Comparison of ENCODE assay signal across 20 cellular contexts in the genomic region with DNA sequence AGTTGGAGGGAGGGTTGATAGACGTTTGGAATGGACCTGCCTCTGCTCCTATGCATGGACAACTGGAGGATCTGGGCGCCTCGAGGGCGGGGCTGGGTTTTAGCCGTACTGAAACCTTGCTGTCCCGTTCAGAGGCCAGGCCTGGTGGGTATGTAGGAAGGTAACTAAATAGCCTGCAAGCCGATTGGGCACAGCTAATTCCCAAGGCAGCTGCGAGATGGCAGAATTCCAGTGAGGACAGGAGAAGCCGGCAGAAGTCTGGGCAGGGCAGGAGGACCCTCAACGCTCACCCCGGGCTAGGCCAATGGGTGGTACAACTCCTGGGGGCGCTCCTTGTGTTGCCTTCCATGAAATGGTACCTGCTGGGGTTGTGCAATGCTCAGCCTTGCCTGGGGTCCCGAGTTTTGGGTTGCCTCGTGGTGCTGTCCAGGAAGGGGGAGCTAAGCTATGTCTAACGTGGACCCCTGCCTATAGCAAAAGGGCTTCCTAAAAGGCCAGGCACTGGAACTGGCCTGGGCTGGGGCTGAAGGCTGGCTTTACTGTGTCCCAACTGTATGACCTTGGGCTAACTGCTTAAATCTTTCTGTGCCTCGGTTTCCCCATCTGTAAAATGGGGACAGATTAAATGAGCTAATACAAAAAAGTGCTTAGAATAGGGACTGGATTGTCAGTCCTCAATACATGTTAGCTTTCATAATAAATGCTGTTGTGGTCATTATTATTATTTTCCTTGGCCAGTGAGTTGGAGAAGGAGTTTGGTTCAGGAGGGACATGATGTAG.
"Had no signal": no experiment of that assay in that cellular context is flagged by ENCODE, and none has a peak within 500 bp of the region (broad histone marks: within the 10 kb centered on the region; RNA-seq: fewer than 3 reads in every experiment).

No MANE protein-coding gene starts in this region.

- H3K27ac ChIP-seq: SK-N-MC, VCaP had no signal

- H3K4me3 Mint-ChIP-seq: activated CD4-positive, alpha-beta memory T cell treated with anti-CD3 and anti-CD28 coated beads for 36 hours; activated CD4-positive, alpha-beta T cell treated with anti-CD3 and anti-CD28 coated beads, Interleukin-2, amount 10 ng/mL, durations not matched to agents 7 days and 5 days; activated naive CD4-positive, alpha-beta T cell treated with anti-CD3 and anti-CD28 coated beads, Interleukin-2, amount 10 ng/mL, durations not matched to agents 7 days and 5 days; activated naive CD8-positive, alpha-beta T cell treated with anti-CD3 and anti-CD28 coated beads for 36 hours; activated T-cell treated with anti-CD3 and anti-CD28 coated beads, Interleukin-2, amount 50 U/mL, for 4 hours; T-cell had no signal

- H3K36me3 ChIP-seq: MG63 had no signal

- H3K27me3 Mint-ChIP-seq: activated CD4-positive, alpha-beta T cell treated with anti-CD3 and anti-CD28 coated beads, Interleukin-2, amount 10 ng/mL, durations not matched to agents 7 days and 5 days; activated naive CD8-positive, alpha-beta T cell treated with anti-CD3 and anti-CD28 coated beads for 36 hours had no signal

- H3K36me3 Mint-ChIP-seq: activated CD4-positive, alpha-beta memory T cell treated with anti-CD3 and anti-CD28 coated beads for 36 hours; activated naive CD4-positive, alpha-beta T cell treated with anti-CD3 and anti-CD28 coated beads, Interleukin-2, amount 10 ng/mL, durations not matched to agents 7 days and 5 days; activated naive CD8-positive, alpha-beta T cell treated with anti-CD3 and anti-CD28 coated beads for 36 hours; T-cell had no signal

- H3K27me3 ChIP-seq: MG63 had no signal

- H3K4me3 ChIP-seq: MG63, SK-N-MC had no signal

- H3K9me3 ChIP-seq: MG63 had no signal

- H3K27ac Mint-ChIP-seq: activated CD4-positive, alpha-beta memory T cell treated with anti-CD3 and anti-CD28 coated beads for 36 hours; activated CD4-positive, alpha-beta T cell treated with anti-CD3 and anti-CD28 coated beads, Interleukin-2, amount 10 ng/mL, durations not matched to agents 7 days and 5 days; activated naive CD4-positive, alpha-beta T cell treated with anti-CD3 and anti-CD28 coated beads, Interleukin-2, amount 10 ng/mL, durations not matched to agents 7 days and 5 days; activated naive CD8-positive, alpha-beta T cell treated with anti-CD3 and anti-CD28 coated beads for 36 hours; T-cell had no signal

- DNase-seq: activated CD4-positive, alpha-beta memory T cell treated with anti-CD3 and anti-CD28 coated beads for 36 hours; activated CD4-positive, alpha-beta T cell treated with anti-CD3 and anti-CD28 coated beads, Interleukin-2, amount 10 ng/mL, durations not matched to agents 7 days and 5 days; activated CD4-positive, CD25-positive, alpha-beta regulatory T cell; activated CD8-positive, alpha-beta memory T cell treated with anti-CD3 and anti-CD28 coated beads for 24 hours; activated effector memory CD4-positive, alpha-beta T cell treated with anti-CD3 and anti-CD28 coated beads, Interleukin-2, amount 50 U/mL, for 16 hours; activated naive CD4-positive, alpha-beta T cell treated with anti-CD3 and anti-CD28 coated beads, Interleukin-2, amount 10 ng/mL, durations not matched to agents 7 days and 5 days; activated naive CD8-positive, alpha-beta T cell treated with anti-CD3 and anti-CD28 coated beads for 36 hours; activated T-cell treated with anti-CD3 and anti-CD28 coated beads, Interleukin-2, amount 50 U/mL, for 4 hours; MG63; NCI-H1417; NCI-H1694 treated with DMSO at 0.1 percent for 48 hours; NCI-H2029 treated with DMSO at 0.1 percent for 48 hours; NCI-H510A treated with DMSO at 0.1 percent for 48 hours; NCI-H69; SIG-M5; T-cell; T-helper 2 cell; T1000 had no signal

- H3K9me3 Mint-ChIP-seq: activated CD4-positive, alpha-beta memory T cell treated with anti-CD3 and anti-CD28 coated beads for 36 hours; activated CD4-positive, alpha-beta T cell treated with anti-CD3 and anti-CD28 coated beads, Interleukin-2, amount 10 ng/mL, durations not matched to agents 7 days and 5 days; activated naive CD4-positive, alpha-beta T cell treated with anti-CD3 and anti-CD28 coated beads, Interleukin-2, amount 10 ng/mL, durations not matched to agents 7 days and 5 days; activated naive CD8-positive, alpha-beta T cell treated with anti-CD3 and anti-CD28 coated beads for 36 hours; activated T-cell treated with anti-CD3 and anti-CD28 coated beads, Interleukin-2, amount 50 U/mL, for 4 hours; T-cell had no signal
